ENCODE assay signal across 17 cellular contexts in genomic region chr3:50164984-50165383, GRCh38. TPM values are rescaled to one million over a fixed set of nuclear protein-coding genes. Genes with fewer than 3 reads are reported as not detected.
A peak's percentile ranks its signal among the peaks of the same experiment; 100 is the strongest.
DNase-seq lines count a peak whose midpoint lies in the region; ATAC-seq and TF ChIP-seq lines count a peak whose summit lies in the region.
"Had no signal": no experiment of that assay in that cellular context is flagged by ENCODE, and none has a peak within 500 bp of the region (broad histone marks: within the 10 kb centered on the region; RNA-seq: fewer than 3 reads in every experiment).

No MANE protein-coding gene starts in this region.

- H3K27ac ChIP-seq in AG04450 (ENCODE audit: low read depth, low read length) (peak overlapping the region; percentile 82), gastroesophageal sphincter (peak overlapping the region; percentile 49 to 94 (median 85)), sigmoid colon (peak overlapping the region; percentile 86 to 91 (median 88))

- H3K4me3 ChIP-seq in AG04450 (ENCODE audit: low read depth, low read length) (no peak overlapping the region), gastroesophageal sphincter (no peak overlapping the region), sigmoid colon (no peak overlapping the region)
- H3K4me3 ChIP-seq: cardiac muscle cell, smooth muscle cell had no signal

- H3K9me3 Mint-ChIP-seq in activated T-helper 17 cell treated with anti-CD3 and anti-CD28 coated beads, Interleukin-2, amount 50 U/mL, for 72 hours: no peaks in the 10 kb centered on the region

- intact Hi-C loops in sigmoid colon (cut with DNase I) (no loop called here), left colon (cut with DNase I, micrococcal nuclease) (no loop called here)

- ATAC-seq in activated T-helper 17 cell treated with anti-CD3 and anti-CD28 coated beads, Interleukin-2, amount 50 U/mL, for 72 hours (replicated peaks): no peak
- ATAC-seq in gastroesophageal sphincter (no peak), left colon (no peak)
- ATAC-seq: activated CD8-positive, alpha-beta T cell treated with anti-CD3 and anti-CD28 coated beads, Interleukin-2, amount 10 ng/mL, durations not matched to agents 7 days and 5 days; esophagus mucosa had no signal

- H3K36me3 ChIP-seq in gastroesophageal sphincter (no peaks in the 10 kb centered on the region), sigmoid colon (no peaks in the 10 kb centered on the region)
- H3K36me3 ChIP-seq: cardiac muscle cell had no signal

- H3K27ac Mint-ChIP-seq in activated T-helper 17 cell treated with anti-CD3 and anti-CD28 coated beads, Interleukin-2, amount 50 U/mL, for 72 hours: peak overlapping the region; percentile 63
- H3K27ac Mint-ChIP-seq: activated CD8-positive, alpha-beta T cell treated with anti-CD3 and anti-CD28 coated beads, Interleukin-2, amount 10 ng/mL, durations not matched to agents 7 days and 5 days had no signal

- CTCF ChIA-PET in AG04450 (lab: Charles Lee): interaction anchor here (0.8 to 1.7 kb wide), 7 partner anchors 24 to 100 kb away, joined by 3 to 5 read pairs (median 3); no protein-coding TSS in a partner anchor

- no peak for TF ChIP-seq CTCF in AG04450 (IDR thresholded peaks at IDR 0.05; ENCODE audit: low read depth, low read length)
- no peak for TF ChIP-seq CTCF in gastroesophageal sphincter (IDR thresholded peaks at IDR 0.05)
- TF ChIP-seq CTCF in sigmoid colon (IDR thresholded peaks at IDR 0.05): no peak

- DNase-seq in AG04450 (ENCODE audit: low read depth, low spot score) (no peak), sigmoid colon (no peak), cerebellar cortex (ENCODE audit: low spot score) (no peak), NCI-H1417 treated with DMSO at 0.1 percent for 48 hours (lab: John Stamatoyannopoulos, UW) (no peak), DMS79 treated with DMSO at 0.1 percent for 48 hours (lab: John Stamatoyannopoulos, UW) (no peak), left colon (no peak)
- DNase-seq: activated CD8-positive, alpha-beta T cell treated with anti-CD3 and anti-CD28 coated beads, Interleukin-2, amount 10 ng/mL, durations not matched to agents 7 days and 5 days; Karpas-422; NCI-H187 treated with DMSO at 0.1 percent for 48 hours; NCI-H526; T-helper 9 cell had no signal

- H3K4me3 Mint-ChIP-seq in activated T-helper 17 cell treated with anti-CD3 and anti-CD28 coated beads, Interleukin-2, amount 50 U/mL, for 72 hours: no peak overlapping the region
- H3K4me3 Mint-ChIP-seq: activated CD8-positive, alpha-beta T cell treated with anti-CD3 and anti-CD28 coated beads, Interleukin-2, amount 10 ng/mL, durations not matched to agents 7 days and 5 days had no signal

- no peaks in the 10 kb centered on the region for H3K36me3 Mint-ChIP-seq in activated T-helper 17 cell treated with anti-CD3 and anti-CD28 coated beads, Interleukin-2, amount 50 U/mL, for 72 hours (ENCODE audit: low read depth)

- POLR2A ChIA-PET in AG04450 (lab: Yijun Ruan, JAX): interaction anchor here (1.0 to 1.4 kb wide), 2 partner anchors 8 to 15 kb away, joined by 5 to 8 read pairs; no protein-coding TSS in a partner anchor

- H3K4me1 Mint-ChIP-seq in activated T-helper 17 cell treated with anti-CD3 and anti-CD28 coated beads, Interleukin-2, amount 50 U/mL, for 72 hours: no peaks in the 10 kb centered on the region

- H3K4me1 ChIP-seq in gastroesophageal sphincter (peaks cover 9 to 99% (median 60%) of the 10 kb centered on the region in 3 donors), sigmoid colon (peaks cover 0 to 99% (median 96%) of the 10 kb centered on the region in 4 donors)

- H3K27me3 Mint-ChIP-seq in activated T-helper 17 cell treated with anti-CD3 and anti-CD28 coated beads, Interleukin-2, amount 50 U/mL, for 72 hours: no peaks in the 10 kb centered on the region

- H3K27me3 ChIP-seq in AG04450 (ENCODE audit: control insufficient read depth, insufficient read depth, low read length) (no peaks in the 10 kb centered on the region), gastroesophageal sphincter (no peaks in the 10 kb centered on the region), sigmoid colon (no peaks in the 10 kb centered on the region)
- H3K27me3 ChIP-seq: cardiac muscle cell had no signal

- no peak for TF ChIP-seq EP300 in gastroesophageal sphincter (IDR thresholded peaks at IDR 0.05)
- no peak for TF ChIP-seq EP300 in sigmoid colon (IDR thresholded peaks at IDR 0.05)

- H3K9me3 ChIP-seq in AG04450 (ENCODE audit: control insufficient read depth, insufficient read depth, low read length): no peaks in the 10 kb centered on the region
- H3K9me3 ChIP-seq in gastroesophageal sphincter: no peaks in the 10 kb centered on the region
- H3K9me3 ChIP-seq in sigmoid colon: no peaks in the 10 kb centered on the region

- TF ChIP-seq POLR2A in gastroesophageal sphincter (IDR thresholded peaks at IDR 0.05) (no peak), sigmoid colon (IDR thresholded peaks at IDR 0.05) (no peak)

RNA-seq across cellular contexts. Expression of gene SEMA3F, which starts 9.9 kb away (rescaled TPM):
- 14.7 and 17.1 TPM in 2 replicates for polyA plus RNA-seq in AG04450 (2011; rRNA removed)
- 21.5 and 27.8 TPM in 2 replicates for polyA minus RNA-seq in AG04450 (2011; rRNA and poly(A)+ RNA removed)
- 1 to 10 TPM in 1 of 2 donors, not detected in 1; 1.5 TPM for total RNA-seq in activated T-helper 17 cell treated with anti-CD3 and anti-CD28 coated beads, Interleukin-2, amount 50 U/mL, for 72 hours
- total RNA-seq in gastroesophageal sphincter: 10 to 100 TPM in 3 of 4 donors, 1 to 10 TPM in 1; 6.7 to 33.5 (median 16.3) TPM
- total RNA-seq in sigmoid colon: 10 to 100 TPM in 1 of 4 donors, 1 to 10 TPM in 3; 5.1 to 11.4 (median 8.0) TPM
- polyA plus RNA-seq in sigmoid colon: 10 to 100 TPM in 1 of 3 donors, 1 to 10 TPM in 1, under 1 TPM in 1; 0.60 to 12.3 (median 1.2) TPM
- total RNA-seq in left colon: 10 to 100 TPM; 11.5 to 12.1 TPM
- total RNA-seq: activated CD8-positive, alpha-beta T cell treated with anti-CD3 and anti-CD28 coated beads, Interleukin-2, amount 10 ng/mL, durations not matched to agents 7 days and 5 days had no signal

RNA-seq across cellular contexts. Expression of gene GNAT1, which starts 26.4 kb away (rescaled TPM):
- polyA plus RNA-seq in AG04450 (2011; rRNA removed): not detected in 2 replicates
- polyA minus RNA-seq in AG04450 (2011; rRNA and poly(A)+ RNA removed): not detected in 2 replicates
- not detected for total RNA-seq in activated T-helper 17 cell treated with anti-CD3 and anti-CD28 coated beads, Interleukin-2, amount 50 U/mL, for 72 hours
- not detected for total RNA-seq in gastroesophageal sphincter
- total RNA-seq in sigmoid colon: not detected
- polyA plus RNA-seq in sigmoid colon: under 1 TPM in 1 of 3 donors, not detected in 2; 0.06 TPM
- not detected for total RNA-seq in left colon
- total RNA-seq: activated CD8-positive, alpha-beta T cell treated with anti-CD3 and anti-CD28 coated beads, Interleukin-2, amount 10 ng/mL, durations not matched to agents 7 days and 5 days; cardiac muscle cell; smooth muscle cell; ureter had no signal
- polyA plus RNA-seq: cardiac muscle cell, smooth muscle cell had no signal

RNA-seq across cellular contexts. Expression of gene SLC38A3, which starts 40.1 kb away (rescaled TPM):
- polyA plus RNA-seq in AG04450 (2011; rRNA removed): 0.06 and 0.11 TPM in 2 replicates
- not detected in 2 replicates for polyA minus RNA-seq in AG04450 (2011; rRNA and poly(A)+ RNA removed)
- total RNA-seq in activated T-helper 17 cell treated with anti-CD3 and anti-CD28 coated beads, Interleukin-2, amount 50 U/mL, for 72 hours: under 1 TPM in 1 of 2 donors, not detected in 1; 0.71 TPM
- under 1 TPM in 2 of 4 donors, not detected in 2; 0.35 TPM for total RNA-seq in gastroesophageal sphincter
- total RNA-seq in sigmoid colon: under 1 TPM in 1 of 4 donors, not detected in 3; 0.28 TPM
- polyA plus RNA-seq in sigmoid colon: under 1 TPM in 1 of 3 donors, not detected in 2; 0.07 TPM
- not detected for total RNA-seq in left colon
- total RNA-seq: activated CD8-positive, alpha-beta T cell treated with anti-CD3 and anti-CD28 coated beads, Interleukin-2, amount 10 ng/mL, durations not matched to agents 7 days and 5 days had no signal
